8 cellular contexts compared by ENCODE assay signal in the genomic region with DNA sequence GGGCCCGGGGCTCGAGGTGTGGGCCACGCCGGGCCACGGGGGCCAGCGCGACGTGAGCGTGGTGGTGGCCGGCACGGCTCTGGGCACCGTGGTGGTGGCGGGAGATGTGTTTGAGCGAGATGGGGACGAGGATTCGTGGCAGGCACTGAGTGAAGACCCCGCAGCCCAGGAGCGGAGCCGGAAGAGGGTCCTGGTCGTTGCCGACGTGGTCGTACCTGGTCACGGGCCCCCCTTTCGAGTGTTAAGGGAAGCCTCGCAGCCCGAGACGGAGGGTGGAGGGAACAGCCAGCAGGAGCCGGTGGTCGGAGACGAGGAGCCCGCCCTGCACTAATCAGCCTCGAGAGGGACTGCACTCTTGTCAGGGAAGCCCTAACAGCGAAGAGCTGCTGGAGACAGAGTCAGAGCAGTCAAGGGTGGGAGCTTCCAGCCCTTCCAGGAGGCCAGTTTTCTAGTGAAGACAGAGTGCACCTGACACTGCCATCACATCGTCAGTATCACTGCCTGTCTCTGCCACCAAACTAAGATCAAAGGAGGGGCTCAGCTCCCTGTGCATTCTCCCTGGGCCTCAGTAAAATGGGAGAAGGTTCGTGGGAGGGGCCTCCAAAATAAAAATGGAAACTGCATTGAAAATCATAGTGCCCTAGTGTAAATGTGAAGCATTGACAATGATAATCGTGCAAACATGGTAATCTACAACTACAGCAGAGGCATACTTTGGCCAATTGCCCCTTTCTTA. TPM values are rescaled to one million over a fixed set of nuclear protein-coding genes. Genes with fewer than 3 reads are reported as not detected.
DNase-seq lines count a peak whose midpoint lies in the region; ATAC-seq, FAIRE-seq and TF ChIP-seq lines count a peak whose summit lies in the region.

No MANE protein-coding gene starts in this region.

- intact Hi-C loops in kidney (cut with DNase I) = no loop called here

- H3K9ac ChIP-seq in NT2/D1 (ENCODE audit: insufficient read length, low read depth) (peak overlapping the region; percentile 90), kidney (ENCODE audit: low read length in 2 of 2) (peak overlapping the region; percentile 80 to 96)

- H3K4me1 ChIP-seq in NT2/D1 (ENCODE audit: insufficient read depth, insufficient read length) = peaks cover 7% of the 10 kb centered on the region
- peaks cover 8 to 14% of the 10 kb centered on the region in 2 donors for H3K4me1 ChIP-seq in kidney (ENCODE audit: control insufficient read depth in 1 of 2, insufficient read depth in 1 of 2, low read depth in 1 of 2, low read length in 2 of 2)

- no peak for FAIRE-seq in kidney (lab: Jason Lieb, UNC)

- H3K27ac ChIP-seq in kidney (ENCODE audit: low read depth in 2 of 2, low read length in 2 of 2) = no peak overlapping the region

- peak; percentile 12 for DNase-seq in activated T-cell treated with anti-CD3 and anti-CD28 coated beads for 48 hours (ENCODE audit: low read depth)
- no peak for DNase-seq in activated T-cell treated with anti-CD3 and anti-CD28 coated beads, Interleukin-2, amount 50 U/mL, for 1 hour
- no peak for DNase-seq in NT2/D1 (ENCODE audit: low read depth, low spot score)
- peak; percentile 44 for DNase-seq in astrocyte of the hippocampus (ENCODE audit: low read depth, low spot score)
- peak; percentile 80 for DNase-seq in kidney
- peak; percentile 40 for DNase-seq in stimulated activated naive CD8-positive, alpha-beta T cell treated with anti-CD3 and anti-CD28 coated beads, Interleukin-15, Interleukin-2, amounts not matched to agents 100 U/mL and 50 U/mL, for 24 hours
- no peak for DNase-seq in activated CD4-positive, CD25-positive, alpha-beta regulatory T cell treated with anti-CD3 and anti-CD28 coated beads, Interleukin-2, amount 50 U/mL, for 72 hours

- ATAC-seq in stimulated activated naive CD8-positive, alpha-beta T cell treated with anti-CD3 and anti-CD28 coated beads, Interleukin-15, Interleukin-2, amounts not matched to agents 100 U/mL and 50 U/mL, for 24 hours = peak; percentile 7
- no peak for ATAC-seq in HG02981 (IDR thresholded peaks at IDR 0.05; ENCODE audit: unreplicated experiment)

- TF ChIP-seq CTCF in kidney (IDR thresholded peaks at IDR 0.05; ENCODE audit: borderline replicate concordance, extremely low read depth, insufficient read depth) = no peak

- H3K9me3 ChIP-seq in NT2/D1 (ENCODE audit: insufficient read depth, low read length) = no peaks in the 10 kb centered on the region
- H3K9me3 ChIP-seq in kidney (ENCODE audit: control insufficient read depth in 1 of 2, low read length in 2 of 2) = no peaks in the 10 kb centered on the region

- H3K36me3 ChIP-seq in NT2/D1 (ENCODE audit: insufficient read depth, insufficient read length, low read length) (peaks cover 10% of the 10 kb centered on the region), kidney (ENCODE audit: control insufficient read depth in 1 of 2, insufficient read depth in 2 of 2, low read length in 2 of 2) (no peaks in the 10 kb centered on the region)

- H3K4me3 ChIP-seq in NT2/D1 (ENCODE audit: insufficient read length, low read depth) (peak overlapping the region; percentile 82), kidney (ENCODE audit: low read length in 2 of 2) (peak overlapping the region; percentile 84 to 96)

- H3K27me3 ChIP-seq in NT2/D1 (ENCODE audit: insufficient read depth, insufficient read length) = peaks cover 20% of the 10 kb centered on the region

RNA-seq across cellular contexts. Expression of a gene that starts 1.3 kb away (rescaled TPM):
- total RNA-seq in kidney = 2.4 TPM
- 3.7 TPM for polyA plus RNA-seq in kidney (ENCODE audit: insufficient read depth, low read depth, low replicate concordance)

RNA-seq across cellular contexts. Expression of a gene that starts 8.6 kb away (rescaled TPM):
- 11.6 TPM for total RNA-seq in kidney
- polyA plus RNA-seq in kidney (ENCODE audit: insufficient read depth, low read depth, low replicate concordance) = 22.0 TPM

RNA-seq across cellular contexts. Expression of a gene that starts 8.9 kb away (rescaled TPM):
- 62.7 TPM for total RNA-seq in kidney
- polyA plus RNA-seq in kidney (ENCODE audit: insufficient read depth, low read depth, low replicate concordance) = 41.3 TPM

RNA-seq across cellular contexts. Expression of a gene that starts 20.7 kb away (rescaled TPM):
- 122 TPM for total RNA-seq in kidney
- 470 TPM for polyA plus RNA-seq in kidney (ENCODE audit: insufficient read depth, low read depth, low replicate concordance)

RNA-seq across cellular contexts. Expression of a gene that starts 26.6 kb away (rescaled TPM):
- 22.8 TPM for total RNA-seq in kidney
- polyA plus RNA-seq in kidney (ENCODE audit: insufficient read depth, low read depth, low replicate concordance) = 16.4 TPM

Comparison
In these comparisons a context has a peak if more than half of its experiments do, and no peak if none do; other contexts are left out.
1. DNase-seq: peak in activated T-cell treated with anti-CD3 and anti-CD28 coated beads for 48 hours (single experiment), astrocyte of the hippocampus (single experiment), kidney (single experiment) and stimulated activated naive CD8-positive, alpha-beta T cell treated with anti-CD3 and anti-CD28 coated beads, Interleukin-15, Interleukin-2, amounts not matched to agents 100 U/mL and 50 U/mL, for 24 hours (single experiment); none in activated T-cell treated with anti-CD3 and anti-CD28 coated beads, Interleukin-2, amount 50 U/mL, for 1 hour (single experiment), NT2/D1 (single experiment) and activated CD4-positive, CD25-positive, alpha-beta regulatory T cell treated with anti-CD3 and anti-CD28 coated beads, Interleukin-2, amount 50 U/mL, for 72 hours (single experiment).